In genomic region chr12:96571101-96571862, GRCh38 we compare ENCODE assay signal across 10 cellular contexts.
DNase-seq lines count a peak whose midpoint lies in the region; ATAC-seq and TF ChIP-seq lines count a peak whose summit lies in the region.
"Had no signal": no experiment of that assay in that cellular context is flagged by ENCODE, and none has a peak within 500 bp of the region (broad histone marks: within the 10 kb centered on the region; RNA-seq: fewer than 3 reads in every experiment).

No MANE protein-coding gene starts in this region.

- DNase-seq in stimulated activated CD4-positive, alpha-beta T cell treated with anti-CD3 and anti-CD28 coated beads, Interleukin-15, amount 100 ng/mL, for 24 hours, result peak; percentile 25
- no peak for DNase-seq in stimulated activated CD4-positive, alpha-beta T cell treated with anti-CD3 and anti-CD28 coated beads, Interleukin-2, amount 100 ng/mL, for 24 hours
- DNase-seq in HCEC 1CT (peak; percentile 39), right atrium auricular region (ENCODE audit: low spot score) (no peak), 8988T (no peak), NCI-H2107 (lab: John Stamatoyannopoulos, UW) (no peak)
- peak; percentile 9 for DNase-seq in stimulated activated naive CD8-positive, alpha-beta T cell treated with anti-CD3 and anti-CD28 coated beads, Interleukin-15, Interleukin-2, amounts not matched to agents 100 U/mL and 50 U/mL, for 24 hours
- DNase-seq: amygdala, SHP77 treated with DMSO at 0.1 percent for 48 hours had no signal

- no peak overlapping the region for H3K4me3 ChIP-seq in right atrium auricular region

- H3K27me3 ChIP-seq in right atrium auricular region, result no peaks in the 10 kb centered on the region

- ATAC-seq in HG03558 (IDR thresholded peaks at IDR 0.05; ENCODE audit: extremely low read depth, unreplicated experiment), result peak; percentile 83
- ATAC-seq in stimulated activated naive CD8-positive, alpha-beta T cell treated with anti-CD3 and anti-CD28 coated beads, Interleukin-15, Interleukin-2, amounts not matched to agents 100 U/mL and 50 U/mL, for 24 hours, result peak; percentile 90

- H3K9me3 ChIP-seq in right atrium auricular region, result no peaks in the 10 kb centered on the region

- H3K4me1 ChIP-seq in right atrium auricular region, result no peaks in the 10 kb centered on the region

- no peaks in the 10 kb centered on the region for H3K36me3 ChIP-seq in right atrium auricular region

- no peak overlapping the region for H3K27ac ChIP-seq in right atrium auricular region

- no peak for TF ChIP-seq CTCF in right atrium auricular region (IDR thresholded peaks at IDR 0.05)

Comparison
In these comparisons a context has a peak if more than half of its experiments do, and no peak if none do; other contexts are left out.
1. DNase-seq: peak in stimulated activated CD4-positive, alpha-beta T cell treated with anti-CD3 and anti-CD28 coated beads, Interleukin-15, amount 100 ng/mL, for 24 hours (single experiment), HCEC 1CT (single experiment) and stimulated activated naive CD8-positive, alpha-beta T cell treated with anti-CD3 and anti-CD28 coated beads, Interleukin-15, Interleukin-2, amounts not matched to agents 100 U/mL and 50 U/mL, for 24 hours (single experiment); none in stimulated activated CD4-positive, alpha-beta T cell treated with anti-CD3 and anti-CD28 coated beads, Interleukin-2, amount 100 ng/mL, for 24 hours (0 of 2), right atrium auricular region (single experiment), 8988T (single experiment) and NCI-H2107 (single experiment).